Comparison of ENCODE assay signal across 28 cellular contexts in genomic region chr10:60531006-60531405, GRCh38.
"Had no signal": no experiment of that assay in that cellular context is flagged by ENCODE, and none has a peak within 500 bp of the region (broad histone marks: within the 10 kb centered on the region; RNA-seq: fewer than 3 reads in every experiment).

No MANE protein-coding gene starts in this region.

- H3K36me3 ChIP-seq: ascending aorta, breast epithelium, cardiac muscle cell, esophagus muscularis mucosa, gastrocnemius medialis had no signal

- H3K27ac ChIP-seq: ascending aorta, breast epithelium, cardiac muscle cell, coronary artery, esophagus muscularis mucosa, foreskin keratinocyte, gastrocnemius medialis had no signal

- H3K9me3 Mint-ChIP-seq: activated CD4-positive, alpha-beta memory T cell treated with anti-CD3 and anti-CD28 coated beads for 36 hours; activated CD4-positive, alpha-beta T cell treated with anti-CD3 and anti-CD28 coated beads, Interleukin-2, amount 10 ng/mL, durations not matched to agents 24 days and 14 days; activated naive CD4-positive, alpha-beta T cell treated with anti-CD3 and anti-CD28 coated beads, Interleukin-2, amount 10 ng/mL, durations not matched to agents 7 days and 5 days; activated naive CD4-positive, alpha-beta T cell treated with anti-CD3 and anti-CD28 coated beads, Interleukin-2, amount 50 U/mL, for 72 hours; activated naive CD8-positive, alpha-beta T cell treated with anti-CD3 and anti-CD28 coated beads, Interleukin-2, amount 10 ng/mL, durations not matched to agents 7 days and 5 days; activated T-cell treated with anti-CD3 and anti-CD28 coated beads, Interleukin-2, amount 50 U/mL, for 24 hours; activated T-cell treated with anti-CD3 and anti-CD28 coated beads, Interleukin-2, amount 50 U/mL, for 72 hours; brain; central memory CD8-positive, alpha-beta T cell; dendritic cell treated with granulocyte-macrophage colony-stimulating factor and Interleukin-4, amounts not matched to agents 40 ng/mL and 50 ng/mL, for 4 days; effector memory CD8-positive, alpha-beta T cell had no signal

- H3K27ac Mint-ChIP-seq: activated CD4-positive, alpha-beta memory T cell treated with anti-CD3 and anti-CD28 coated beads for 36 hours; activated CD4-positive, alpha-beta T cell treated with anti-CD3 and anti-CD28 coated beads for 36 hours; activated CD4-positive, alpha-beta T cell treated with anti-CD3 and anti-CD28 coated beads, Interleukin-2, amount 10 ng/mL, durations not matched to agents 24 days and 14 days; activated naive CD4-positive, alpha-beta T cell treated with anti-CD3 and anti-CD28 coated beads, Interleukin-2, amount 10 ng/mL, durations not matched to agents 7 days and 5 days; activated naive CD4-positive, alpha-beta T cell treated with anti-CD3 and anti-CD28 coated beads, Interleukin-2, amount 50 U/mL, for 72 hours; activated naive CD8-positive, alpha-beta T cell treated with anti-CD3 and anti-CD28 coated beads, Interleukin-2, amount 10 ng/mL, durations not matched to agents 7 days and 5 days; activated T-cell treated with anti-CD3 and anti-CD28 coated beads, Interleukin-2, amount 50 U/mL, for 24 hours; activated T-cell treated with anti-CD3 and anti-CD28 coated beads, Interleukin-2, amount 50 U/mL, for 72 hours; brain; dendritic cell treated with granulocyte-macrophage colony-stimulating factor and Interleukin-4, amounts not matched to agents 40 ng/mL and 50 ng/mL, for 4 days; effector memory CD8-positive, alpha-beta T cell had no signal

- H3K4me3 ChIP-seq: ascending aorta, breast epithelium, cardiac muscle cell, coronary artery, esophagus muscularis mucosa, gastrocnemius medialis had no signal

- H3K27me3 ChIP-seq: ascending aorta, breast epithelium, cardiac muscle cell, esophagus muscularis mucosa, foreskin keratinocyte, gastrocnemius medialis had no signal

- H3K4me1 ChIP-seq: ascending aorta, breast epithelium, esophagus muscularis mucosa, foreskin keratinocyte had no signal

- H3K4me1 Mint-ChIP-seq: activated naive CD4-positive, alpha-beta T cell treated with anti-CD3 and anti-CD28 coated beads, Interleukin-2, amount 10 ng/mL, durations not matched to agents 7 days and 5 days; activated naive CD8-positive, alpha-beta T cell treated with anti-CD3 and anti-CD28 coated beads, Interleukin-2, amount 10 ng/mL, durations not matched to agents 7 days and 5 days had no signal

- H3K4me3 Mint-ChIP-seq: activated CD4-positive, alpha-beta memory T cell treated with anti-CD3 and anti-CD28 coated beads for 36 hours; activated CD4-positive, alpha-beta T cell treated with anti-CD3 and anti-CD28 coated beads for 36 hours; activated CD4-positive, alpha-beta T cell treated with anti-CD3 and anti-CD28 coated beads, Interleukin-2, amount 10 ng/mL, durations not matched to agents 24 days and 14 days; activated naive CD4-positive, alpha-beta T cell treated with anti-CD3 and anti-CD28 coated beads, Interleukin-2, amount 10 ng/mL, durations not matched to agents 7 days and 5 days; activated naive CD8-positive, alpha-beta T cell treated with anti-CD3 and anti-CD28 coated beads, Interleukin-2, amount 10 ng/mL, durations not matched to agents 7 days and 5 days; activated T-cell treated with anti-CD3 and anti-CD28 coated beads, Interleukin-2, amount 50 U/mL, for 24 hours; activated T-cell treated with anti-CD3 and anti-CD28 coated beads, Interleukin-2, amount 50 U/mL, for 72 hours; brain; central memory CD8-positive, alpha-beta T cell; dendritic cell treated with granulocyte-macrophage colony-stimulating factor and Interleukin-4, amounts not matched to agents 40 ng/mL and 50 ng/mL, for 4 days; effector memory CD8-positive, alpha-beta T cell had no signal

- H3K36me3 Mint-ChIP-seq: activated CD4-positive, alpha-beta memory T cell treated with anti-CD3 and anti-CD28 coated beads for 36 hours; activated naive CD8-positive, alpha-beta T cell treated with anti-CD3 and anti-CD28 coated beads, Interleukin-2, amount 10 ng/mL, durations not matched to agents 7 days and 5 days; brain had no signal

- H3K27me3 Mint-ChIP-seq: activated CD4-positive, alpha-beta memory T cell treated with anti-CD3 and anti-CD28 coated beads for 36 hours; activated CD4-positive, alpha-beta T cell treated with anti-CD3 and anti-CD28 coated beads for 36 hours; activated CD4-positive, alpha-beta T cell treated with anti-CD3 and anti-CD28 coated beads, Interleukin-2, amount 10 ng/mL, durations not matched to agents 24 days and 14 days; activated naive CD4-positive, alpha-beta T cell treated with anti-CD3 and anti-CD28 coated beads, Interleukin-2, amount 10 ng/mL, durations not matched to agents 7 days and 5 days; activated naive CD8-positive, alpha-beta T cell treated with anti-CD3 and anti-CD28 coated beads, Interleukin-2, amount 10 ng/mL, durations not matched to agents 7 days and 5 days; activated T-cell treated with anti-CD3 and anti-CD28 coated beads, Interleukin-2, amount 50 U/mL, for 24 hours; central memory CD8-positive, alpha-beta T cell; dendritic cell treated with granulocyte-macrophage colony-stimulating factor and Interleukin-4, amounts not matched to agents 40 ng/mL and 50 ng/mL, for 4 days; effector memory CD8-positive, alpha-beta T cell had no signal

- ATAC-seq: activated CD4-positive, alpha-beta T cell treated with anti-CD3 and anti-CD28 coated beads for 36 hours; activated naive CD4-positive, alpha-beta T cell treated with anti-CD3 and anti-CD28 coated beads, Interleukin-2, amount 50 U/mL, for 72 hours; activated T-cell treated with anti-CD3 and anti-CD28 coated beads, Interleukin-2, amount 50 U/mL, for 72 hours; effector memory CD8-positive, alpha-beta T cell; foreskin keratinocyte; gastrocnemius medialis had no signal

- H3K9me3 ChIP-seq: ascending aorta, breast epithelium, esophagus muscularis mucosa, gastrocnemius medialis had no signal

- DNase-seq: activated CD4-positive, alpha-beta memory T cell treated with anti-CD3 and anti-CD28 coated beads for 36 hours; activated CD4-positive, alpha-beta T cell treated with anti-CD3 and anti-CD28 coated beads for 36 hours; activated CD4-positive, alpha-beta T cell treated with anti-CD3 and anti-CD28 coated beads, Interleukin-2, amount 10 ng/mL, durations not matched to agents 24 days and 14 days; activated CD4-positive, CD25-positive, alpha-beta regulatory T cell; activated CD4-positive, CD25-positive, alpha-beta regulatory T cell treated with anti-CD3 and anti-CD28 coated beads, Interleukin-2, amount 50 U/mL, for 72 hours; activated CD8-positive, alpha-beta memory T cell treated with anti-CD3 and anti-CD28 coated beads, Interleukin-2, amount 50 U/mL, for 48 hours; activated gamma-delta T cell; activated naive CD4-positive, alpha-beta T cell; activated naive CD4-positive, alpha-beta T cell treated with anti-CD3 and anti-CD28 coated beads, Interleukin-2, amount 10 ng/mL, durations not matched to agents 7 days and 5 days; activated naive CD8-positive, alpha-beta T cell treated with anti-CD3 and anti-CD28 coated beads, Interleukin-2, amount 10 ng/mL, durations not matched to agents 7 days and 5 days; activated T-cell treated with anti-CD3 and anti-CD28 coated beads for 4 hours; activated T-cell treated with anti-CD3 and anti-CD28 coated beads, Interleukin-2, amount 50 U/mL, for 24 hours; activated T-cell treated with anti-CD3 and anti-CD28 coated beads, Interleukin-2, amount 50 U/mL, for 72 hours; effector CD4-positive, alpha-beta T cell; effector memory CD8-positive, alpha-beta T cell; erythroblast; foreskin keratinocyte; gastrocnemius medialis; T-helper 2 cell had no signal
